12 cellular contexts compared by ENCODE assay signal in genomic region chr12:111436266-111436665, GRCh38. TPM values are rescaled to one million over a fixed set of nuclear protein-coding genes. Genes with fewer than 3 reads are reported as not detected.
A peak's percentile ranks its signal among the peaks of the same experiment; 100 is the strongest.
DNase-seq lines count a peak whose midpoint lies in the region; ATAC-seq, FAIRE-seq and TF ChIP-seq lines count a peak whose summit lies in the region.
"Had no signal": no experiment of that assay in that cellular context is flagged by ENCODE, and none has a peak within 500 bp of the region (broad histone marks: within the 10 kb centered on the region; RNA-seq: fewer than 3 reads in every experiment).

No MANE protein-coding gene starts in this region.

- H3K36me3 ChIP-seq in SJCRH30, result no peaks in the 10 kb centered on the region; the same call in 1 of the 2 replicates

- peak overlapping the region; percentile 43 for H3K27ac Mint-ChIP-seq in T-helper 1 cell treated with Interleukin-12 subunit alpha and Interleukin-12 subunit beta and Interleukin-4 antibody, amounts not matched to agents 30 μg/mL and 1 μg/mL, for 36 hours
- peak overlapping the region; percentile 57 for H3K27ac Mint-ChIP-seq in endothelial cell (ENCODE audit: unreplicated experiment)

- no peak for DNase-seq in T-helper 1 cell
- DNase-seq in SJCRH30, result no peak
- DNase-seq in endothelial cell (ENCODE audit: low spot score), result peak; percentile 3
- no peak for DNase-seq in NCI-H146 (lab: John Stamatoyannopoulos, UW)
- no peak for DNase-seq in HTR-8/SVneo (ENCODE audit: insufficient read length, low spot score)
- DNase-seq: 8988T; activated T-cell treated with anti-CD3 and anti-CD28 coated beads, Interleukin-2, amount 50 U/mL, for 4 hours; hippocampal formation; stimulated activated naive CD4-positive, alpha-beta T cell had no signal

- H3K4me3 Mint-ChIP-seq in T-helper 1 cell treated with Interleukin-12 subunit alpha and Interleukin-12 subunit beta and Interleukin-4 antibody, amounts not matched to agents 30 μg/mL and 1 μg/mL, for 36 hours, result peak overlapping the region; percentile 18
- peak overlapping the region; percentile 71 for H3K4me3 Mint-ChIP-seq in endothelial cell (ENCODE audit: unreplicated experiment)

- no peak for FAIRE-seq in HTR-8/SVneo (lab: Jason Lieb, UNC)

- H3K36me3 Mint-ChIP-seq in T-helper 1 cell treated with Interleukin-12 subunit alpha and Interleukin-12 subunit beta and Interleukin-4 antibody, amounts not matched to agents 30 μg/mL and 1 μg/mL, for 36 hours (ENCODE audit: low read depth), result peaks cover 35% of the 10 kb centered on the region
- peaks cover 37% of the 10 kb centered on the region for H3K36me3 Mint-ChIP-seq in endothelial cell (ENCODE audit: low read depth, unreplicated experiment)

- ATAC-seq in HG02970 (IDR thresholded peaks at IDR 0.05; ENCODE audit: low FRiP score, unreplicated experiment), result no peak
- ATAC-seq: activated T-cell treated with anti-CD3 and anti-CD28 coated beads, Interleukin-2, amount 50 U/mL, for 4 hours had no signal

- peaks cover 4% of the 10 kb centered on the region for H3K27me3 Mint-ChIP-seq in T-helper 1 cell treated with Interleukin-12 subunit alpha and Interleukin-12 subunit beta and Interleukin-4 antibody, amounts not matched to agents 30 μg/mL and 1 μg/mL, for 36 hours (ENCODE audit: low read depth)
- H3K27me3 Mint-ChIP-seq in endothelial cell (ENCODE audit: unreplicated experiment), result peaks cover 14% of the 10 kb centered on the region

- no peaks in the 10 kb centered on the region for H3K9me3 Mint-ChIP-seq in T-helper 1 cell treated with Interleukin-12 subunit alpha and Interleukin-12 subunit beta and Interleukin-4 antibody, amounts not matched to agents 30 μg/mL and 1 μg/mL, for 36 hours
- H3K9me3 Mint-ChIP-seq in endothelial cell (ENCODE audit: unreplicated experiment), result no peaks in the 10 kb centered on the region
- H3K9me3 Mint-ChIP-seq: activated T-cell treated with anti-CD3 and anti-CD28 coated beads, Interleukin-2, amount 50 U/mL, for 4 hours had no signal

- no peak for TF ChIP-seq CTCF in endothelial cell (IDR thresholded peaks at IDR 0.05; ENCODE audit: unreplicated experiment)

- peaks cover 72% of the 10 kb centered on the region for H3K4me1 Mint-ChIP-seq in T-helper 1 cell treated with Interleukin-12 subunit alpha and Interleukin-12 subunit beta and Interleukin-4 antibody, amounts not matched to agents 30 μg/mL and 1 μg/mL, for 36 hours (ENCODE audit: low read depth)
- H3K4me1 Mint-ChIP-seq in endothelial cell (ENCODE audit: unreplicated experiment), result peaks cover 76% of the 10 kb centered on the region

- H3K4me1 ChIP-seq in SJCRH30, result peaks cover 18% of the 10 kb centered on the region

- no peaks in the 10 kb centered on the region for H3K9me3 ChIP-seq in SJCRH30 (replicated peaks)

- no peaks in the 10 kb centered on the region for H3K27me3 ChIP-seq in SJCRH30

- H3K27ac ChIP-seq in SJCRH30 (peak overlapping the region; percentile 35), skin epidermis (peak overlapping the region in 16 of 21 experiments; percentile 24 to 88 (median 77))

- no peak overlapping the region for H3K4me3 ChIP-seq in SJCRH30
- H3K4me3 ChIP-seq in skin epidermis, result no peak overlapping the region

RNA-seq across cellular contexts. Expression of gene SH2B3, which starts 30.5 kb away (rescaled TPM):
- 11.1 and 13.2 TPM in 2 replicates for total RNA-seq in SJCRH30 (2014; rRNA removed; shearing (Covaris generic))
- total RNA-seq in endothelial cell (ENCODE audit: unreplicated experiment), result 93.7 TPM
